Comparison of ENCODE assay signal across 11 cellular contexts in genomic region chr2:60535392-60536312, GRCh38. TPM values are rescaled to one million over a fixed set of nuclear protein-coding genes. Genes with fewer than 3 reads are reported as not detected.
DNase-seq lines count a peak whose midpoint lies in the region; ATAC-seq and TF ChIP-seq lines count a peak whose summit lies in the region.
"Had no signal": no experiment of that assay in that cellular context is flagged by ENCODE, and none has a peak within 500 bp of the region (broad histone marks: within the 10 kb centered on the region; RNA-seq: fewer than 3 reads in every experiment).

No MANE protein-coding gene starts in this region.

- H3K27me3 ChIP-seq in prostate gland (replicated peaks; ENCODE audit: insufficient read depth) = no peaks in the 10 kb centered on the region

- H3K4me1 Mint-ChIP-seq in naive B cell (peaks cover 75 to 95% (median 82%) of the 10 kb centered on the region in 3 donors), nephron progenitor cell (peaks cover 75% of the 10 kb centered on the region)
- no peaks in the 10 kb centered on the region for H3K4me1 Mint-ChIP-seq in activated T-helper 17 cell treated with anti-CD3 and anti-CD28 coated beads, Interleukin-2, amount 50 U/mL, for 72 hours

- intact Hi-C loops in prostate gland (cut with DNase I) = no loop called here

- H3K27me3 Mint-ChIP-seq in naive B cell = no peaks in the 10 kb centered on the region
- peaks cover 42% of the 10 kb centered on the region for H3K27me3 Mint-ChIP-seq in activated T-helper 17 cell treated with anti-CD3 and anti-CD28 coated beads, Interleukin-2, amount 50 U/mL, for 72 hours
- peaks cover 16% of the 10 kb centered on the region for H3K27me3 Mint-ChIP-seq in nephron progenitor cell (ENCODE audit: low read depth, poor library complexity)

- peaks cover 6% of the 10 kb centered on the region for H3K4me1 ChIP-seq in prostate gland (replicated peaks)

- H3K9me3 Mint-ChIP-seq in naive B cell = no peaks in the 10 kb centered on the region
- no peaks in the 10 kb centered on the region for H3K9me3 Mint-ChIP-seq in activated T-helper 17 cell treated with anti-CD3 and anti-CD28 coated beads, Interleukin-2, amount 50 U/mL, for 72 hours
- H3K9me3 Mint-ChIP-seq in nephron progenitor cell = no peaks in the 10 kb centered on the region

- no peak for DNase-seq in naive B cell
- no peak for DNase-seq in nephron progenitor cell
- no peak for DNase-seq in NCI-H2196 (lab: John Stamatoyannopoulos, UW; ENCODE audit: unreplicated experiment)
- no peak for DNase-seq in prostate gland (ENCODE audit: low spot score)
- DNase-seq: central memory CD4-positive, alpha-beta T cell; DMS 273 treated with DMSO at 0.1 percent for 48 hours had no signal

- TF ChIP-seq CTCF in nephron progenitor cell (IDR thresholded peaks at IDR 0.05) = no peak
- TF ChIP-seq CTCF in prostate gland (IDR thresholded peaks at IDR 0.05) = no peak

- H3K36me3 ChIP-seq in prostate gland = no peaks in the 10 kb centered on the region
- H3K36me3 ChIP-seq: SJSA1 had no signal

- 54% methylated on average over 14 of the region's 14 CpGs for WGBS in prostate gland

- H3K4me3 ChIP-seq in prostate gland = no peak overlapping the region
- H3K4me3 ChIP-seq: SJSA1 had no signal

- ATAC-seq in GM18870 (IDR thresholded peaks at IDR 0.05; ENCODE audit: unreplicated experiment) = peak; percentile 81
- peak; percentile 71 for ATAC-seq in GM21737 (IDR thresholded peaks at IDR 0.05; ENCODE audit: unreplicated experiment)
- ATAC-seq in HG03354 (IDR thresholded peaks at IDR 0.05; ENCODE audit: poor library complexity, severe bottlenecking, unreplicated experiment) = peak; percentile 69
- no peak for ATAC-seq in naive B cell (ENCODE audit: low read depth in 2 of 2)
- ATAC-seq in activated T-helper 17 cell treated with anti-CD3 and anti-CD28 coated beads, Interleukin-2, amount 50 U/mL, for 72 hours (replicated peaks) = no peak

- peak overlapping the region in 1 of 2 donors; percentile 26 for H3K27ac ChIP-seq in prostate gland
- H3K27ac ChIP-seq: SJSA1 had no signal

- peak overlapping the region; percentile 36 to 86 (median 64) for H3K4me3 Mint-ChIP-seq in naive B cell
- no peak overlapping the region for H3K4me3 Mint-ChIP-seq in activated T-helper 17 cell treated with anti-CD3 and anti-CD28 coated beads, Interleukin-2, amount 50 U/mL, for 72 hours
- no peak overlapping the region for H3K4me3 Mint-ChIP-seq in nephron progenitor cell

- H3K36me3 Mint-ChIP-seq in naive B cell (peaks cover 11 to 29% of the 10 kb centered on the region in 2 donors), nephron progenitor cell (ENCODE audit: low read depth) (no peaks in the 10 kb centered on the region)
- no peaks in the 10 kb centered on the region for H3K36me3 Mint-ChIP-seq in activated T-helper 17 cell treated with anti-CD3 and anti-CD28 coated beads, Interleukin-2, amount 50 U/mL, for 72 hours (ENCODE audit: low read depth)

- TF ChIP-seq POLR2A in prostate gland (IDR thresholded peaks at IDR 0.05) = no peak

- H3K27ac Mint-ChIP-seq in naive B cell (peak overlapping the region; percentile 48 to 94 (median 85)), nephron progenitor cell (no peak overlapping the region)
- no peak overlapping the region for H3K27ac Mint-ChIP-seq in activated T-helper 17 cell treated with anti-CD3 and anti-CD28 coated beads, Interleukin-2, amount 50 U/mL, for 72 hours

- no peaks in the 10 kb centered on the region for H3K9me3 ChIP-seq in prostate gland
- H3K9me3 ChIP-seq: SJSA1 had no signal

RNA-seq across cellular contexts. Expression of gene BCL11A, which starts 17.8 kb away (rescaled TPM):
- 100 to 1,000 TPM; 152 to 246 (median 192) TPM for polyA plus RNA-seq in naive B cell (ENCODE audit: low read depth in 6 of 6)
- total RNA-seq in activated T-helper 17 cell treated with anti-CD3 and anti-CD28 coated beads, Interleukin-2, amount 50 U/mL, for 72 hours = under 1 TPM in 1 of 2 donors, not detected in 1; 0.90 TPM
- 10 to 100 TPM; 14.6 to 22.2 TPM for total RNA-seq in prostate gland

Comparison
In these comparisons a context has a peak if more than half of its experiments do, and no peak if none do; other contexts are left out.
1. ATAC-seq: peak in GM18870 (single experiment), GM21737 (single experiment) and HG03354 (single experiment); none in naive B cell (0 of 2) and activated T-helper 17 cell treated with anti-CD3 and anti-CD28 coated beads, Interleukin-2, amount 50 U/mL, for 72 hours (single experiment).
2. H3K27ac Mint-ChIP-seq: peak in naive B cell (6 of 6); none in activated T-helper 17 cell treated with anti-CD3 and anti-CD28 coated beads, Interleukin-2, amount 50 U/mL, for 72 hours (single experiment) and nephron progenitor cell (single experiment).
3. H3K4me3 Mint-ChIP-seq: peak in naive B cell (8 of 8); none in activated T-helper 17 cell treated with anti-CD3 and anti-CD28 coated beads, Interleukin-2, amount 50 U/mL, for 72 hours (single experiment) and nephron progenitor cell (single experiment).
4. RNA of gene BCL11A, which starts 17.8 kb away (total RNA-seq): 14.6 to 22.2 TPM in prostate gland; 0.90 TPM in activated T-helper 17 cell treated with anti-CD3 and anti-CD28 coated beads, Interleukin-2, amount 50 U/mL, for 72 hours; every median in the first group is over 4 times any median in the second.